8 cellular contexts compared by ENCODE assay signal in the genomic region with DNA sequence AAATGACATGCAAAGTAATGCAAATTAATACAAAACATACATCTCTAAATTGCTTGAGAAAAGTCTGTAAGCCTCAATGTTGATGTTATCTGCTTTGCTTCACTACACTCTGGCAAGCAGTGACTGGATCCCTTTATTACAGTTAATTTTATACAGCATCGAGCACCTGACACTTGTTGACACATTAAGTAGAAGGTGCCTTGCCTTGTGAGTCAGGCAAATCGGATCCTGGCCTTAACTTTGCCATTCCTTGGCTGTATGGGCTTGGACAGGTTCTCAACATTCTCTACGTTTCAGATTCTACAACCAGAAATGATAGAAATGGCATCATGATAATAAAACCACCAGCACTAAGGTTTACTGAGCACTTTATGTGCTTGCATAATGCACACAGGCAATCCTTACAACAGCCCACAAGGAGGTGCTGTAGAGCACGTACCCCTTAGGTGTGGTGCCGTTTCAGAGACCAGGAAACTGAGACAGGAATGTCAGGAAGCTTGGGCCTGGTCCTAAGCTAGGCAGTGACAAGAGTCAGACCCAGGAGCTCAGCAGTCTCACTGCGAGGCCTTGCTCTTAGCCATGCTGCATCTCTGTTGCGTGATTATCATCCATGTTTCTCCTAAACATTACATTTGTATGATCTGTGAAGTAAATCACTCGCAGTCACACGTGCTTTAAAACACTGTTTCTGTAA. TPM values are rescaled to one million over a fixed set of nuclear protein-coding genes. Genes with fewer than 3 reads are reported as not detected.
A peak's percentile ranks its signal among the peaks of the same experiment; 100 is the strongest.
DNase-seq lines count a peak whose midpoint lies in the region; ATAC-seq and TF ChIP-seq lines count a peak whose summit lies in the region.

No MANE protein-coding gene starts in this region.

- no peaks in the 10 kb centered on the region for H3K9me3 ChIP-seq in MG63

- no peak overlapping the region for H3K4me3 ChIP-seq in MG63
- no peak overlapping the region for H3K4me3 ChIP-seq in kidney epithelial cell (ENCODE audit: low read depth, low read length)

- in situ Hi-C loops in T47D (cut with HindIII; ENCODE audit: low pct_unique_long_range_greater_than_20kb, low sequenced_read_pairs): no loop called here

- H3K27me3 ChIP-seq in MG63: no peaks in the 10 kb centered on the region; the same call in 1 of the 2 replicates
- H3K27me3 ChIP-seq in kidney epithelial cell (ENCODE audit: control insufficient read depth, insufficient read depth, low read length): no peaks in the 10 kb centered on the region

- ATAC-seq in GM18870 (IDR thresholded peaks at IDR 0.05; ENCODE audit: unreplicated experiment) (no peak), GM21447 (IDR thresholded peaks at IDR 0.05; ENCODE audit: unreplicated experiment) (no peak)

- H3K36me3 ChIP-seq in MG63 (no peaks in the 10 kb centered on the region), kidney epithelial cell (ENCODE audit: control insufficient read depth, insufficient read depth, low read length) (no peaks in the 10 kb centered on the region)

- peak; percentile 76 for TF ChIP-seq CTCF in GM10266 (IDR thresholded peaks at IDR 0.05; ENCODE audit: control insufficient read depth, insufficient read depth, low read depth, missing control alignments)
- TF ChIP-seq CTCF in kidney epithelial cell (IDR thresholded peaks at IDR 0.05; ENCODE audit: insufficient read depth, low read length, poor library complexity, severe bottlenecking): peak; percentile 83

- peak; percentile 67 for DNase-seq in GM10266 (ENCODE audit: extremely low spot score)
- DNase-seq in MG63: peak; percentile 32
- DNase-seq in UCSD-AML1 (lab: John Stamatoyannopoulos, UW; ENCODE audit: unreplicated experiment): peak; percentile 54
- peak; percentile 44 to 82 for DNase-seq in T47D (ENCODE audit: low read depth in 1 of 2, low spot score in 1 of 2)
- DNase-seq in kidney epithelial cell (ENCODE audit: low read depth): no peak
- DNase-seq in stimulated activated CD8-positive, alpha-beta memory T cell treated with anti-CD3 and anti-CD28 coated beads, Interleukin-4, amount 100 ng/mL, for 48 hours: peak; percentile 77

RNA-seq across cellular contexts. Expression of a gene that starts 2.6 kb away (rescaled TPM):
- 0.02 TPM in 1 of 2 replicates, not detected in the other for total RNA-seq in MG63 (2014; rRNA removed; shearing (Covaris generic); ENCODE audit: low replicate concordance)
- total RNA-seq in kidney epithelial cell: 3.2 and 3.8 TPM in 2 replicates
